Comparison of ENCODE assay signal across 9 cellular contexts in the genomic region with DNA sequence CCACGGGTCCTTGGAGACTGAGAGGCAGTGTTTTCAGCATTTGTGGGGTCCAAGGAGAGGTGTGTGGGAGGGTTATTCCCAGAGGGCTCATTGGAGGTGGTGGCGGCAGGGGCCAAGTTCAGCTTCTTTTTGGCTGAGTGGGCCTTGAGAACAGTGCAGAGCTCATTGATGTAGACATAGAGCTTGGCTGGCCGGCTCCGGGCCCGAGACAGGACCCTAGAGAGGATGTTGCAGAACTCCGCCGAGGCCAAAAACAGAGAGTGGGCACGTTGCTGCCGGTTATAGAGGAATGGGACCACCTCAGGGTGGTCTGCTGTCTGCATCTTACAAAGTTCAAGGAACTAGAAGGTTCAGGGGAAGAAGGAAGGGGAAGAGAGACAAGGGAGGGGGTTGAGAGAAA. TPM values are rescaled to one million over a fixed set of nuclear protein-coding genes. Genes with fewer than 3 reads are reported as not detected.
DNase-seq lines count a peak whose midpoint lies in the region; ATAC-seq and TF ChIP-seq lines count a peak whose summit lies in the region.
"Had no signal": no experiment of that assay in that cellular context is flagged by ENCODE, and none has a peak within 500 bp of the region (broad histone marks: within the 10 kb centered on the region; RNA-seq: fewer than 3 reads in every experiment).

No MANE protein-coding gene starts in this region.

- H3K23ac ChIP-seq in mesenchymal stem cell (ENCODE audit: low read length in 2 of 2), result no peak overlapping the region

- H3K9ac ChIP-seq in mesenchymal stem cell (ENCODE audit: low read length), result peak overlapping the region; percentile 96

- H4K91ac ChIP-seq in mesenchymal stem cell (ENCODE audit: low read length), result no peak overlapping the region

- peak overlapping the region; percentile 99 for H3K4me3 Mint-ChIP-seq in activated naive CD8-positive, alpha-beta T cell treated with anti-CD3 and anti-CD28 coated beads for 36 hours

- peak overlapping the region in 6 of 10 donors; percentile 13 to 75 (median 72) for H3K4me3 ChIP-seq in heart right ventricle
- peak overlapping the region in 1 of 2 experiments; percentile 96 for H3K4me3 ChIP-seq in mesenchymal stem cell (ENCODE audit: insufficient read depth in 1 of 2, low read depth in 1 of 2, low read length in 2 of 2)
- H3K4me3 ChIP-seq in upper lobe of right lung, result peak overlapping the region; percentile 78

- peak overlapping the region; percentile 97 for H3K27ac Mint-ChIP-seq in activated naive CD8-positive, alpha-beta T cell treated with anti-CD3 and anti-CD28 coated beads for 36 hours

- no peak overlapping the region for H3K18ac ChIP-seq in mesenchymal stem cell (ENCODE audit: low read depth in 1 of 2, low read length in 2 of 2)

- H3K4ac ChIP-seq in mesenchymal stem cell (ENCODE audit: low read depth in 1 of 2, low read length in 2 of 2), result no peak overlapping the region

- peak overlapping the region; percentile 68 for H3K4me2 ChIP-seq in mesenchymal stem cell (ENCODE audit: low read length, poor library complexity, severe bottlenecking)

- H3K9me3 Mint-ChIP-seq in activated naive CD8-positive, alpha-beta T cell treated with anti-CD3 and anti-CD28 coated beads for 36 hours, result no peaks in the 10 kb centered on the region

- intact Hi-C loops in heart right ventricle (cut with DNase I) (no loop called here), Right ventricle myocardium superior (cut with DNase I) (no loop called here), upper lobe of right lung (cut with DNase I) (no loop called here)

- DNase-seq in heart right ventricle, result no peak
- no peak for DNase-seq in Right ventricle myocardium superior
- no peak for DNase-seq in activated naive CD8-positive, alpha-beta T cell treated with anti-CD3 and anti-CD28 coated beads for 36 hours
- no peak for DNase-seq in mesenchymal stem cell
- DNase-seq in upper lobe of right lung, result no peak
- no peak for DNase-seq in KBM-7
- DNase-seq: SIG-M5 had no signal

- H3K27ac ChIP-seq in heart right ventricle, result peak overlapping the region in 7 of 10 donors; percentile 41 to 93 (median 88)
- H3K27ac ChIP-seq in mesenchymal stem cell (ENCODE audit: low read length, poor library complexity, severe bottlenecking), result peak overlapping the region; percentile 15
- H3K27ac ChIP-seq in upper lobe of right lung, result peak overlapping the region; percentile 6

- peaks cover 36% of the 10 kb centered on the region for H3K36me3 Mint-ChIP-seq in activated naive CD8-positive, alpha-beta T cell treated with anti-CD3 and anti-CD28 coated beads for 36 hours

- no peak overlapping the region for H2AFZ ChIP-seq in mesenchymal stem cell (ENCODE audit: low read depth, low read length)

- no peak overlapping the region for H2BK5ac ChIP-seq in mesenchymal stem cell (ENCODE audit: low read depth, low read length, poor library complexity, severe bottlenecking)

- ATAC-seq in heart right ventricle (no peak), Right ventricle myocardium superior (ENCODE audit: poor library complexity) (no peak), upper lobe of right lung (no peak), GM21360 (IDR thresholded peaks at IDR 0.05; ENCODE audit: unreplicated experiment) (no peak), GM21619 (IDR thresholded peaks at IDR 0.05; ENCODE audit: unreplicated experiment) (no peak)

- H3K9me3 ChIP-seq in heart right ventricle (no peaks in the 10 kb centered on the region), mesenchymal stem cell (ENCODE audit: control insufficient read depth, low read length) (no peaks in the 10 kb centered on the region), upper lobe of right lung (no peaks in the 10 kb centered on the region)

- no peak overlapping the region for H2BK15ac ChIP-seq in mesenchymal stem cell (ENCODE audit: low read depth, poor library complexity, severe bottlenecking)

- peaks cover 60% of the 10 kb centered on the region for H3K4me1 Mint-ChIP-seq in activated naive CD8-positive, alpha-beta T cell treated with anti-CD3 and anti-CD28 coated beads for 36 hours

- no peak overlapping the region for H2BK12ac ChIP-seq in mesenchymal stem cell (ENCODE audit: low read length in 2 of 2)

- H3K27me3 ChIP-seq in heart right ventricle (no peaks in the 10 kb centered on the region), mesenchymal stem cell (ENCODE audit: control insufficient read depth in 1 of 2, insufficient read depth in 1 of 2, low read length in 2 of 2) (no peaks in the 10 kb centered on the region), upper lobe of right lung (no peaks in the 10 kb centered on the region)

- no peak overlapping the region for H2BK120ac ChIP-seq in mesenchymal stem cell (ENCODE audit: low read depth, low read length)

- H3K4me1 ChIP-seq in heart right ventricle (peaks cover 15 to 65% (median 55%) of the 10 kb centered on the region in 9 donors), mesenchymal stem cell (ENCODE audit: control insufficient read depth, insufficient read depth, low read depth, low read length) (peaks cover 36% of the 10 kb centered on the region), upper lobe of right lung (peaks cover 50% of the 10 kb centered on the region)

- in situ Hi-C loops in KBM-7 (cut with MboI; ENCODE audit: low pct_unique_long_range_greater_than_20kb, low sequenced_read_pairs), result no loop called here

- no peak overlapping the region for H4K8ac ChIP-seq in mesenchymal stem cell (ENCODE audit: low read length)

- peaks cover 0 to 37% (median 17%) of the 10 kb centered on the region in 9 donors for H3K36me3 ChIP-seq in heart right ventricle
- H3K36me3 ChIP-seq in mesenchymal stem cell (ENCODE audit: control insufficient read depth in 1 of 2, insufficient read depth in 2 of 2, low read depth in 1 of 2, low read length in 2 of 2), result peaks cover 27 to 31% of the 10 kb centered on the region in 2 experiments
- H3K36me3 ChIP-seq in upper lobe of right lung, result peaks cover 28% of the 10 kb centered on the region

- peaks cover 10% of the 10 kb centered on the region for H3K79me1 ChIP-seq in mesenchymal stem cell (replicated peaks; ENCODE audit: low read length, poor library complexity, severe bottlenecking)

- 73 to 77% methylated on average over 9 of the region's 9 CpGs for WGBS in heart right ventricle, 2 donors
- WGBS in mesenchymal stem cell, result 92% methylated on average over 9 of the region's 9 CpGs

- H2AK5ac ChIP-seq in mesenchymal stem cell (ENCODE audit: low read length, severe bottlenecking), result no peak overlapping the region

- no peak for TF ChIP-seq CTCF in heart right ventricle (IDR thresholded peaks at IDR 0.05)
- no peak for TF ChIP-seq CTCF in upper lobe of right lung (IDR thresholded peaks at IDR 0.05)

- H3K14ac ChIP-seq in mesenchymal stem cell (ENCODE audit: low read length in 2 of 2), result no peak overlapping the region

- H3K27me3 Mint-ChIP-seq in activated naive CD8-positive, alpha-beta T cell treated with anti-CD3 and anti-CD28 coated beads for 36 hours, result peaks cover 4% of the 10 kb centered on the region

RNA-seq across cellular contexts. Expression of gene DAXX, which starts 1.5 kb away (rescaled TPM):
- 10 to 100 TPM; 10.3 to 24.0 (median 15.9) TPM for total RNA-seq in heart right ventricle
- polyA plus RNA-seq in heart right ventricle, result 10 to 100 TPM; 15.7 to 24.8 TPM
- 18.2 TPM for total RNA-seq in Right ventricle myocardium superior
- total RNA-seq in activated naive CD8-positive, alpha-beta T cell treated with anti-CD3 and anti-CD28 coated beads for 36 hours, result 10 to 100 TPM; 84.8 to 94.3 TPM
- polyA plus RNA-seq in mesenchymal stem cell (2013, experiment 1 of 2), result 35.8 TPM
- 34.9 TPM for polyA plus RNA-seq in mesenchymal stem cell (2013, experiment 2 of 2)
- 35.0 TPM for total RNA-seq in upper lobe of right lung

RNA-seq across cellular contexts. Expression of gene ZBTB22, which starts 3.7 kb away (rescaled TPM):
- total RNA-seq in heart right ventricle (10 to 100 TPM; 11.7 to 19.8 (median 14.3) TPM), Right ventricle myocardium superior (11.6 TPM), upper lobe of right lung (26.2 TPM)
- 10 to 100 TPM in 1 of 2 donors, 1 to 10 TPM in 1; 4.7 to 10.6 TPM for polyA plus RNA-seq in heart right ventricle
- total RNA-seq in activated naive CD8-positive, alpha-beta T cell treated with anti-CD3 and anti-CD28 coated beads for 36 hours, result 1 to 10 TPM; 4.5 to 4.6 TPM
- polyA plus RNA-seq in mesenchymal stem cell (2013, experiment 1 of 2), result 11.3 TPM
- polyA plus RNA-seq in mesenchymal stem cell (2013, experiment 2 of 2), result 10.6 TPM

RNA-seq across cellular contexts. Expression of gene TAPBP, which starts 7.3 kb away (rescaled TPM):
- total RNA-seq in heart right ventricle (100 to 1,000 TPM in 2 of 10 donors, 10 to 100 TPM in 8; 71.9 to 242 (median 86.7) TPM), Right ventricle myocardium superior (78.2 TPM), upper lobe of right lung (191 TPM)
- polyA plus RNA-seq in heart right ventricle, result 10 to 100 TPM; 20.6 to 49.7 TPM
- 100 to 1,000 TPM; 201 to 204 TPM for total RNA-seq in activated naive CD8-positive, alpha-beta T cell treated with anti-CD3 and anti-CD28 coated beads for 36 hours
- 180 TPM for polyA plus RNA-seq in mesenchymal stem cell (2013, experiment 1 of 2)
- 172 TPM for polyA plus RNA-seq in mesenchymal stem cell (2013, experiment 2 of 2)

RNA-seq across cellular contexts. Expression of gene RGL2, which starts 22.5 kb away (rescaled TPM):
- total RNA-seq in heart right ventricle (10 to 100 TPM; 40.7 to 79.8 (median 50.4) TPM), Right ventricle myocardium superior (60.5 TPM), upper lobe of right lung (114 TPM)
- 10 to 100 TPM; 51.8 to 68.4 TPM for polyA plus RNA-seq in heart right ventricle
- 10 to 100 TPM; 15.0 to 17.7 TPM for total RNA-seq in activated naive CD8-positive, alpha-beta T cell treated with anti-CD3 and anti-CD28 coated beads for 36 hours
- 36.7 TPM for polyA plus RNA-seq in mesenchymal stem cell (2013, experiment 1 of 2)
- polyA plus RNA-seq in mesenchymal stem cell (2013, experiment 2 of 2), result 36.6 TPM

RNA-seq across cellular contexts. Expression of gene PFDN6, which starts 31.8 kb away (rescaled TPM):
- total RNA-seq in heart right ventricle, result 10 to 100 TPM; 31.7 to 58.3 (median 40.2) TPM
- polyA plus RNA-seq in heart right ventricle, result 100 to 1,000 TPM; 248 to 448 TPM
- total RNA-seq in Right ventricle myocardium superior, result 44.4 TPM
- 100 to 1,000 TPM; 106 to 107 TPM for total RNA-seq in activated naive CD8-positive, alpha-beta T cell treated with anti-CD3 and anti-CD28 coated beads for 36 hours
- polyA plus RNA-seq in mesenchymal stem cell (2013, experiment 1 of 2), result 52.4 TPM
- polyA plus RNA-seq in mesenchymal stem cell (2013, experiment 2 of 2), result 52.8 TPM
- 39.3 TPM for total RNA-seq in upper lobe of right lung

Comparison
In these comparisons a context has a peak if more than half of its experiments do, and no peak if none do; other contexts are left out.
1. H3K27ac ChIP-seq: peak in every context shown above with its lines; median percentile 88 in heart right ventricle; 15 in mesenchymal stem cell; 6 in upper lobe of right lung.